1 cellular context compared by ENCODE assay signal in the genomic region with DNA sequence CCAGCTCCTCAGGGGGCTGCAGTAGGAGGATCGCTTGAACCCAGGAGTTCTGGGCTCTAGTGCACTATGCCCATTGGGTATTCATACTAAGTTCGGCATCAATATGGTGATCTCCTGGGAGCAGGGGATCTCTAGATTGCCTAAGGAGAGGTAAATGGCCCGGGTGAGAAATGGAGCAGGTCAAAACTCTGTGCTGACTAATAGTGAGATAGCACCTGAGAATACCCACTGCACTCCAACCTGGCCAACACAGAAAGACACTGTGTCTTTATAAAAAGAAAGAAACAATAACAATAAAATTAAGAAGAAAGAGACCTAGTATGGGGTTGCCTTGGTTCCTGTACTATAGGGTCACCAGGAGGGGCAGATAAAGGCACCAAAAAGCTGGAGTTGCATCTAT.
A peak's percentile ranks its signal among the peaks of the same experiment; 100 is the strongest.
TF ChIP-seq lines count a peak whose summit lies in the region.

No MANE protein-coding gene starts in this region.

TF ChIP-seq in GM12878, 131 proteins besides CTCF, POLR2A, EP300 and RAD21:
- TF ChIP-seq SP1 (IDR thresholded peaks at IDR 0.05; ENCODE audit: low read depth, low read length), result no peak
- TF ChIP-seq JUNB (IDR thresholded peaks at IDR 0.05), result peak; percentile 70
- 0 out of 2 replicates have a peak, but pooled peaks have one; percentile 10 for TF ChIP-seq MTA2 (IDR thresholded peaks at IDR 0.05; ENCODE audit: low read depth)
- TF ChIP-seq NFXL1 (IDR thresholded peaks at IDR 0.05; ENCODE audit: borderline replicate concordance), result no peak
- TF ChIP-seq CREM (IDR thresholded peaks at IDR 0.05; ENCODE audit: low read depth), result peak; percentile 22; the same call in 1 of the 2 replicates
- TF ChIP-seq SMARCA5 (IDR thresholded peaks at IDR 0.05), result 0 out of 2 replicates have a peak, but pooled peaks have one; percentile 30
- TF ChIP-seq DPF2 (IDR thresholded peaks at IDR 0.05), result peak; percentile 16; the same call in 1 of the 2 replicates
- peak; percentile 23; the same call in 1 of the 2 replicates for TF ChIP-seq JUND (IDR thresholded peaks at IDR 0.05; ENCODE audit: low read depth, low read length)
- TF ChIP-seq RUNX3 (IDR thresholded peaks at IDR 0.05; ENCODE audit: low read length), result peak; percentile 4; the same call in 1 of the 2 replicates
- no peak for TF ChIP-seq CREB1 (IDR thresholded peaks at IDR 0.05; ENCODE audit: low read depth)
- TF ChIP-seq, protein P1, sequence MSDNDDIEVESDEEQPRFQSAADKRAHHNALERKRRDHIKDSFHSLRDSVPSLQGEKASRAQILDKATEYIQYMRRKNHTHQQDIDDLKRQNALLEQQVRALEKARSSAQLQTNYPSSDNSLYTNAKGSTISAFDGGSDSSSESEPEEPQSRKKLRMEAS (IDR thresholded peaks at IDR 0.05; ENCODE audit: low read depth, low read length), result no peak
- peak in 1 of 2 experiments; percentile 16; a peak in 2 of 4 replicates for TF ChIP-seq IKZF2 (IDR thresholded peaks at IDR 0.05)
- TF ChIP-seq, protein P2, sequence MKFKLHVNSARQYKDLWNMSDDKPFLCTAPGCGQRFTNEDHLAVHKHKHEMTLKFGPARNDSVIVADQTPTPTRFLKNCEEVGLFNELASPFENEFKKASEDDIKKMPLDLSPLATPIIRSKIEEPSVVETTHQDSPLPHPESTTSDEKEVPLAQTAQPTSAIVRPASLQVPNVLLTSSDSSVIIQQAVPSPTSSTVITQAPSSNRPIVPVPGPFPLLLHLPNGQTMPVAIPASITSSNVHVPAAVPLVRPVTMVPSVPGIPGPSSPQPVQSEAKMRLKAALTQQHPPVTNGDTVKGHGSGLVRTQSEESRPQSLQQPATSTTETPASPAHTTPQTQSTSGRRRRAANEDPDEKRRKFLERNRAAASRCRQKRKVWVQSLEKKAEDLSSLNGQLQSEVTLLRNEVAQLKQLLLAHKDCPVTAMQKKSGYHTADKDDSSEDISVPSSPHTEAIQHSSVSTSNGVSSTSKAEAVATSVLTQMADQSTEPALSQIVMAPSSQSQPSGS (IDR thresholded peaks at IDR 0.05; ENCODE audit: low read length), result 0 out of 2 replicates have a peak, but pooled peaks have one; percentile 4
- TF ChIP-seq HDGF (IDR thresholded peaks at IDR 0.05), result no peak
